ENCODE assay signal across 18 cellular contexts in the genomic region with DNA sequence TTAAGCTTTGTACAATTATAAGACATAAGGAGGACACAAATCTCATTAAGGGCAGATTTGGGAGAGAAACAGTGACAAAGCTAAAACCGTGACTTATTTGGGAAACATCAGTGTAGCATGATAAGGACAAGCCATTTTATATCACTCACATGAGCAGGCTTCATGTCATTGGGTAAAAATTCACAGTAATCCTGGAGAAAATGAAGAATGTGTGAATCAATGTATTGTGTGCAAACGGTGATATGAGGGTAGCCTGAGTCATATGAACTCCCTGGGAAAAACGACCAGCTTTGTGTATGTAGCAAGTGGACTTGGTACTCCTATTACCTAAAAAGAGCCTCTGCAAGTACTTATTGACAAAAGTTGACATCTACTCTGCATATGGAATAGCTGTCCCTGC. TPM values are rescaled to one million over a fixed set of nuclear protein-coding genes. Genes with fewer than 3 reads are reported as not detected.
A peak's percentile ranks its signal among the peaks of the same experiment; 100 is the strongest.
DNase-seq lines count a peak whose midpoint lies in the region; ATAC-seq, FAIRE-seq and TF ChIP-seq lines count a peak whose summit lies in the region.
"Had no signal": no experiment of that assay in that cellular context is flagged by ENCODE, and none has a peak within 500 bp of the region (broad histone marks: within the 10 kb centered on the region; RNA-seq: fewer than 3 reads in every experiment).

No MANE protein-coding gene starts in this region.

- no peaks in the 10 kb centered on the region for H3K9me3 Mint-ChIP-seq in Caco-2 (ENCODE audit: unreplicated experiment)
- H3K9me3 Mint-ChIP-seq in naive thymus-derived CD4-positive, alpha-beta T cell: no peaks in the 10 kb centered on the region
- H3K9me3 Mint-ChIP-seq: activated CD8-positive, alpha-beta T cell treated with anti-CD3 and anti-CD28 coated beads for 36 hours; memory B cell; neural crest cell had no signal

- intact Hi-C loops in Caco-2 (cut with micrococcal nuclease; ENCODE audit: unreplicated experiment): no loop called here
- intact Hi-C loops in naive thymus-derived CD4-positive, alpha-beta T cell (cut with micrococcal nuclease): no loop called here

- POLR2A ChIA-PET in Caco-2 (lab: Charles Lee): no interaction called here
- POLR2A ChIA-PET in naive thymus-derived CD4-positive, alpha-beta T cell (lab: Charles Lee): no interaction called here

- H3K4me2 ChIP-seq in keratinocyte (ENCODE audit: control insufficient read depth, extremely low read depth, insufficient read depth, low read depth, low read length): peak overlapping the region; percentile 58
- H3K4me2 ChIP-seq: BLaER1 had no signal

- peak overlapping the region; percentile 88 for H3K27ac ChIP-seq in keratinocyte (ENCODE audit: control insufficient read depth, insufficient read depth, low read length)
- no peak overlapping the region for H3K27ac ChIP-seq in naive thymus-derived CD4-positive, alpha-beta T cell (ENCODE audit: low read depth, low read length)
- H3K27ac ChIP-seq: ascending aorta, BLaER1, dorsolateral prefrontal cortex had no signal

- H3K36me3 Mint-ChIP-seq in Caco-2 (ENCODE audit: insufficient read depth, unreplicated experiment): peaks cover 7% of the 10 kb centered on the region
- H3K36me3 Mint-ChIP-seq in naive thymus-derived CD4-positive, alpha-beta T cell: peaks cover 0 to 11% (median 2%) of the 10 kb centered on the region in 5 donors
- H3K36me3 Mint-ChIP-seq: memory B cell, type B pancreatic cell had no signal

- H3K4me3 ChIP-seq in AG10803 (ENCODE audit: low read length) (no peak overlapping the region), keratinocyte (ENCODE audit: control insufficient read depth in 2 of 3, extremely low read depth in 1 of 3, insufficient read depth in 2 of 3, low read depth in 1 of 3, low read length in 3 of 3) (peak overlapping the region in 1 of 3 experiments; percentile 37), Caco-2 (ENCODE audit: low read depth, low read length) (no peak overlapping the region)
- no peak overlapping the region for H3K4me3 ChIP-seq in naive thymus-derived CD4-positive, alpha-beta T cell (ENCODE audit: low read length)
- H3K4me3 ChIP-seq: ascending aorta, BLaER1, dorsolateral prefrontal cortex had no signal

- CTCF ChIA-PET in Caco-2 (lab: Charles Lee): no interaction called here
- CTCF ChIA-PET in naive thymus-derived CD4-positive, alpha-beta T cell (lab: Charles Lee): no interaction called here

- H3K9me1 ChIP-seq in keratinocyte (ENCODE audit: control insufficient read depth, extremely low read depth, insufficient read depth, low read length): no peaks in the 10 kb centered on the region

- no peak for ATAC-seq in naive thymus-derived CD4-positive, alpha-beta T cell
- ATAC-seq: activated CD8-positive, alpha-beta T cell treated with anti-CD3 and anti-CD28 coated beads for 36 hours; right cardiac atrium had no signal

- no peaks in the 10 kb centered on the region for H3K79me2 ChIP-seq in keratinocyte (ENCODE audit: control insufficient read depth, insufficient read depth, low read length)

- no peaks in the 10 kb centered on the region for H3K27me3 ChIP-seq in keratinocyte (ENCODE audit: control insufficient read depth, extremely low read depth, insufficient read depth, low read length)
- H3K27me3 ChIP-seq in Caco-2 (replicated peaks; ENCODE audit: control insufficient read depth, insufficient read depth, low read length): no peaks in the 10 kb centered on the region
- H3K27me3 ChIP-seq in naive thymus-derived CD4-positive, alpha-beta T cell (ENCODE audit: control insufficient read depth in 2 of 2, insufficient read depth in 2 of 2, low read length in 2 of 2): no peaks in the 10 kb centered on the region
- H3K27me3 ChIP-seq: ascending aorta, BLaER1, dorsolateral prefrontal cortex had no signal

- H3K36me3 ChIP-seq in keratinocyte (ENCODE audit: control insufficient read depth in 2 of 2, extremely low read depth in 1 of 2, insufficient read depth in 2 of 2, low read length in 2 of 2) (no peaks in the 10 kb centered on the region), Caco-2 (ENCODE audit: control insufficient read depth, insufficient read depth, low read length) (no peaks in the 10 kb centered on the region)
- H3K36me3 ChIP-seq in naive thymus-derived CD4-positive, alpha-beta T cell (ENCODE audit: control insufficient read depth in 2 of 3, insufficient read depth in 3 of 3, low read length in 3 of 3): no peaks in the 10 kb centered on the region
- H3K36me3 ChIP-seq: ascending aorta, BLaER1 had no signal

- peaks cover 35% of the 10 kb centered on the region for H3K4me1 ChIP-seq in keratinocyte (ENCODE audit: control insufficient read depth, extremely low read depth, insufficient read depth, low read length)
- peaks cover 52% of the 10 kb centered on the region for H3K4me1 ChIP-seq in Caco-2
- H3K4me1 ChIP-seq in naive thymus-derived CD4-positive, alpha-beta T cell (ENCODE audit: control insufficient read depth in 2 of 2, insufficient read depth in 2 of 2, low read length in 2 of 2): peaks cover 3 to 4% of the 10 kb centered on the region in 2 donors

- no peaks in the 10 kb centered on the region for H4K20me1 ChIP-seq in keratinocyte (ENCODE audit: control insufficient read depth, extremely low read depth, insufficient read depth, low read length)
- H4K20me1 ChIP-seq: BLaER1 had no signal

- H3K4me1 Mint-ChIP-seq in Caco-2 (ENCODE audit: low read depth, unreplicated experiment): peaks cover 34% of the 10 kb centered on the region
- H3K4me1 Mint-ChIP-seq in naive thymus-derived CD4-positive, alpha-beta T cell: peaks cover 0 to 7% (median 5%) of the 10 kb centered on the region in 7 donors
- H3K4me1 Mint-ChIP-seq: memory B cell had no signal

- H3K4me3 Mint-ChIP-seq in Caco-2 (ENCODE audit: unreplicated experiment): no peak overlapping the region
- no peak overlapping the region for H3K4me3 Mint-ChIP-seq in naive thymus-derived CD4-positive, alpha-beta T cell
- H3K4me3 Mint-ChIP-seq: activated CD8-positive, alpha-beta T cell treated with anti-CD3 and anti-CD28 coated beads for 36 hours; memory B cell; neural crest cell; type B pancreatic cell had no signal

- no TSS peak for BruUV-seq in Caco-2 (replicated peaks; lab: Mats Ljungman, UMichigan)

- H3K9me3 ChIP-seq in keratinocyte (ENCODE audit: control insufficient read depth, low read depth, low read length): no peaks in the 10 kb centered on the region
- no peaks in the 10 kb centered on the region for H3K9me3 ChIP-seq in Caco-2
- no peaks in the 10 kb centered on the region for H3K9me3 ChIP-seq in naive thymus-derived CD4-positive, alpha-beta T cell (ENCODE audit: control insufficient read depth in 2 of 3, low read length in 3 of 3)
- H3K9me3 ChIP-seq: ascending aorta, BLaER1 had no signal

- FAIRE-seq in keratinocyte (lab: Jason Lieb, UNC): peak; percentile 80

- no peak overlapping the region for H2AFZ ChIP-seq in keratinocyte (ENCODE audit: control insufficient read depth, low read length)

- DNase-seq in AG10803 (ENCODE audit: low read depth): peak; percentile 74
- DNase-seq in HT1080 (ENCODE audit: low read depth): peak; percentile 79
- peak; percentile 44 for DNase-seq in astrocyte of the hippocampus (ENCODE audit: low read depth, low spot score)
- DNase-seq in keratinocyte (ENCODE audit: low read depth, low spot score): peak; percentile 38
- DNase-seq in Caco-2: no peak
- no peak for DNase-seq in germinal center (ENCODE audit: low spot score)
- DNase-seq in NCI-H82 treated with DMSO at 0.1 percent for 48 hours (lab: John Stamatoyannopoulos, UW; ENCODE audit: unreplicated experiment): no peak
- no peak for DNase-seq in naive thymus-derived CD4-positive, alpha-beta T cell
- DNase-seq: activated CD8-positive, alpha-beta T cell treated with anti-CD3 and anti-CD28 coated beads for 36 hours; dorsolateral prefrontal cortex; KBM-7; right cardiac atrium; stimulated activated CD4-positive, alpha-beta T cell treated with anti-CD3 and anti-CD28 coated beads, Interleukin-4, amount 100 ng/mL, for 24 hours had no signal

- no peak overlapping the region for H3K27ac Mint-ChIP-seq in Caco-2 (ENCODE audit: unreplicated experiment)
- H3K27ac Mint-ChIP-seq in naive thymus-derived CD4-positive, alpha-beta T cell: no peak overlapping the region
- H3K27ac Mint-ChIP-seq: activated CD8-positive, alpha-beta T cell treated with anti-CD3 and anti-CD28 coated beads for 36 hours; memory B cell had no signal

- H3K27me3 Mint-ChIP-seq in Caco-2 (ENCODE audit: insufficient read depth, unreplicated experiment): no peaks in the 10 kb centered on the region
- H3K27me3 Mint-ChIP-seq in naive thymus-derived CD4-positive, alpha-beta T cell: peaks cover 0 to 3% (median 0%) of the 10 kb centered on the region in 5 donors
- H3K27me3 Mint-ChIP-seq: activated CD8-positive, alpha-beta T cell treated with anti-CD3 and anti-CD28 coated beads for 36 hours; memory B cell; type B pancreatic cell had no signal

- H3K9ac ChIP-seq in keratinocyte (ENCODE audit: control insufficient read depth, extremely low read depth, insufficient read depth, low read length): peak overlapping the region; percentile 34
- H3K9ac ChIP-seq: BLaER1 had no signal

- no peak for TF ChIP-seq CTCF in AG10803 (conservative IDR thresholded peaks at IDR 0.05; ENCODE audit: low read length)
- no peak for TF ChIP-seq CTCF in keratinocyte (optimal IDR thresholded peaks at IDR 0.05 in 1 of 3, IDR thresholded peaks at IDR 0.05 in 1 of 3, conservative IDR thresholded peaks at IDR 0.05 in 1 of 3; ENCODE audit: extremely low read depth in 1 of 3, insufficient read depth in 2 of 3, low read length in 3 of 3)
- TF ChIP-seq CTCF in Caco-2 (IDR thresholded peaks at IDR 0.05; ENCODE audit: insufficient read depth in 1 of 2, low read depth in 1 of 2, low read length in 1 of 2, severe bottlenecking in 1 of 2, unreplicated experiment in 1 of 2): no peak

- dilution Hi-C loops in keratinocyte (cut with MboI; ENCODE audit: extremely low pct_ligation_motif_present, low sequenced_read_pairs): no loop called here

RNA-seq across cellular contexts. Expression of a gene that starts 6.0 kb away (rescaled TPM):
- 1.9 and 3.6 TPM in 2 replicates for total RNA-seq in HT1080 (2014; rRNA removed; shearing (Covaris generic))
- polyA plus RNA-seq in HT1080 (2015; cell fraction: cytosol; rRNA removed): 4.9 and 6.1 TPM in 2 replicates
- 15.1 and 17.9 TPM in 2 replicates for polyA plus RNA-seq in HT1080 (2015; cell fraction: nucleus; rRNA removed)
- 13.7 to 20.5 TPM (median 15.8 TPM) in 3 replicates for polyA plus RNA-seq in keratinocyte
- 9.3 TPM for polyA plus RNA-seq in keratinocyte (2011; ENCODE audit: low read depth)
- polyA plus RNA-seq in keratinocyte (2011; cell fraction: cytosol; rRNA removed): 7.8 and 18.6 TPM in 2 replicates
- polyA plus RNA-seq in keratinocyte (2011; cell fraction: nucleus; rRNA removed): 18.8 and 22.5 TPM in 2 replicates
- polyA plus RNA-seq in keratinocyte (2012; ENCODE audit: low replicate concordance): 3.1 and 7.6 TPM in 2 replicates
- 2.3 to 14.3 TPM (median 11.6 TPM) in 3 replicates for polyA minus RNA-seq in keratinocyte
- polyA minus RNA-seq in keratinocyte (2011; cell fraction: cytosol; rRNA and poly(A)+ RNA removed): 7.1 TPM
- polyA minus RNA-seq in keratinocyte (2011; cell fraction: nucleus; rRNA and poly(A)+ RNA removed): 3.9 and 6.8 TPM in 2 replicates
- total RNA-seq in Caco-2 (2022): 4.3 and 4.7 TPM in 2 replicates
- 10 to 100 TPM in 4 of 5 experiments, 1 to 10 TPM in 1; 5.8 to 14.2 (median 10.8) TPM for total RNA-seq in naive thymus-derived CD4-positive, alpha-beta T cell
- polyA plus RNA-seq in naive thymus-derived CD4-positive, alpha-beta T cell: 10 to 100 TPM; 10.8 to 12.6 TPM
- total RNA-seq: ascending aorta had no signal

RNA-seq across cellular contexts. Expression of a gene that starts 22.4 kb away (rescaled TPM):
- total RNA-seq in HT1080 (2014; rRNA removed; shearing (Covaris generic)): 3.6 and 4.8 TPM in 2 replicates
- 5.4 and 6.1 TPM in 2 replicates for polyA plus RNA-seq in HT1080 (2015; cell fraction: cytosol; rRNA removed)
- 7.8 and 8.8 TPM in 2 replicates for polyA plus RNA-seq in HT1080 (2015; cell fraction: nucleus; rRNA removed)
- polyA plus RNA-seq in keratinocyte: 3.9 to 5.2 TPM (median 4.5 TPM) in 3 replicates
- not detected for polyA plus RNA-seq in keratinocyte (2011; ENCODE audit: low read depth)
- polyA plus RNA-seq in keratinocyte (2011; cell fraction: cytosol; rRNA removed): 2.4 and 3.5 TPM in 2 replicates
- 3.9 and 6.1 TPM in 2 replicates for polyA plus RNA-seq in keratinocyte (2011; cell fraction: nucleus; rRNA removed)
- 0.61 and 3.2 TPM in 2 replicates for polyA plus RNA-seq in keratinocyte (2012; ENCODE audit: low replicate concordance)
- polyA minus RNA-seq in keratinocyte: 1.7 to 3.9 TPM (median 1.9 TPM) in 3 replicates
- polyA minus RNA-seq in keratinocyte (2011; cell fraction: cytosol; rRNA and poly(A)+ RNA removed): 1.3 TPM
- polyA minus RNA-seq in keratinocyte (2011; cell fraction: nucleus; rRNA and poly(A)+ RNA removed): 1.4 and 3.2 TPM in 2 replicates
- total RNA-seq in Caco-2 (2022): 0.43 and 0.53 TPM in 2 replicates
- under 1 TPM in 1 of 5 experiments, not detected in 4; 0.36 TPM for total RNA-seq in naive thymus-derived CD4-positive, alpha-beta T cell
- not detected for polyA plus RNA-seq in naive thymus-derived CD4-positive, alpha-beta T cell

RNA-seq across cellular contexts. Expression of a gene that starts 38.1 kb away (rescaled TPM):
- total RNA-seq in HT1080 (2014; rRNA removed; shearing (Covaris generic)): not detected in 2 replicates
- not detected in 2 replicates for polyA plus RNA-seq in HT1080 (2015; cell fraction: cytosol; rRNA removed)
- not detected in 2 replicates for polyA plus RNA-seq in HT1080 (2015; cell fraction: nucleus; rRNA removed)
- not detected in 3 replicates for polyA plus RNA-seq in keratinocyte
- not detected for polyA plus RNA-seq in keratinocyte (2011; ENCODE audit: low read depth)
- polyA plus RNA-seq in keratinocyte (2011; cell fraction: cytosol; rRNA removed): not detected in 2 replicates
- not detected in 2 replicates for polyA plus RNA-seq in keratinocyte (2011; cell fraction: nucleus; rRNA removed)
- 0.17 TPM in 1 of 2 replicates, not detected in the other for polyA plus RNA-seq in keratinocyte (2012; ENCODE audit: low replicate concordance)
- polyA minus RNA-seq in keratinocyte: not detected in 3 replicates
- polyA minus RNA-seq in keratinocyte (2011; cell fraction: cytosol; rRNA and poly(A)+ RNA removed): not detected
- polyA minus RNA-seq in keratinocyte (2011; cell fraction: nucleus; rRNA and poly(A)+ RNA removed): not detected in 2 replicates
- total RNA-seq in Caco-2 (2022): not detected in 2 replicates
- total RNA-seq in naive thymus-derived CD4-positive, alpha-beta T cell: not detected
- polyA plus RNA-seq in naive thymus-derived CD4-positive, alpha-beta T cell: not detected
- total RNA-seq: activated CD8-positive, alpha-beta T cell treated with anti-CD3 and anti-CD28 coated beads for 36 hours; ascending aorta; neural crest cell; right cardiac atrium had no signal
- polyA plus RNA-seq: right cardiac atrium had no signal

Comparison
In these comparisons a context has a peak if more than half of its experiments do, and no peak if none do; other contexts are left out.
1. DNase-seq: peak in AG10803 (single experiment), HT1080 (single experiment), astrocyte of the hippocampus (single experiment) and keratinocyte (single experiment); none in Caco-2 (0 of 2), germinal center (single experiment), NCI-H82 treated with DMSO at 0.1 percent for 48 hours (single experiment) and naive thymus-derived CD4-positive, alpha-beta T cell (0 of 9).